8 cellular contexts compared by ENCODE assay signal in genomic region chr15:65133550-65134200, GRCh38. TPM values are rescaled to one million over a fixed set of nuclear protein-coding genes. Genes with fewer than 3 reads are reported as not detected.
DNase-seq lines count a peak whose midpoint lies in the region; ATAC-seq and TF ChIP-seq lines count a peak whose summit lies in the region.

A gene with protein sequence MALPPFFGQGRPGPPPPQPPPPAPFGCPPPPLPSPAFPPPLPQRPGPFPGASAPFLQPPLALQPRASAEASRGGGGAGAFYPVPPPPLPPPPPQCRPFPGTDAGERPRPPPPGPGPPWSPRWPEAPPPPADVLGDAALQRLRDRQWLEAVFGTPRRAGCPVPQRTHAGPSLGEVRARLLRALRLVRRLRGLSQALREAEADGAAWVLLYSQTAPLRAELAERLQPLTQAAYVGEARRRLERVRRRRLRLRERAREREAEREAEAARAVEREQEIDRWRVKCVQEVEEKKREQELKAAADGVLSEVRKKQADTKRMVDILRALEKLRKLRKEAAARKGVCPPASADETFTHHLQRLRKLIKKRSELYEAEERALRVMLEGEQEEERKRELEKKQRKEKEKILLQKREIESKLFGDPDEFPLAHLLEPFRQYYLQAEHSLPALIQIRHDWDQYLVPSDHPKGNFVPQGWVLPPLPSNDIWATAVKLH (minus strand): TSS chr15:65133808. CDS start chr15:65133781, 27 bp downstream.

- H3K27me3 ChIP-seq in BLaER1 = no peaks in the 10 kb centered on the region
- H3K27me3 ChIP-seq in liver (ENCODE audit: control insufficient read depth in 4 of 4, insufficient read depth in 4 of 4, low read length in 3 of 4) = no peaks in the 10 kb centered on the region

- ATAC-seq in GM19328 (IDR thresholded peaks at IDR 0.05; ENCODE audit: unreplicated experiment) (peak; percentile 68), HG03521 (IDR thresholded peaks at IDR 0.05; ENCODE audit: unreplicated experiment) (peak; percentile 74)

- peak within 1 kb of the TSS; percentile 86 for H3K9ac ChIP-seq in BLaER1
- H3K9ac ChIP-seq in liver (ENCODE audit: low read depth in 1 of 2, low read length in 2 of 2) = peak within 1 kb of the TSS; percentile 52 to 86

- H4K20me1 ChIP-seq in BLaER1 = peaks cover 45% of the 10 kb centered on the region

- 1% methylated on average over 45 of the region's 45 CpGs for WGBS in liver

- H3K4me3 ChIP-seq in BLaER1 = peak within 1 kb of the TSS; percentile 90
- peak within 1 kb of the TSS; percentile 81 to 94 (median 84) for H3K4me3 ChIP-seq in liver (ENCODE audit: low read depth in 1 of 3, low read length in 3 of 3)

- TF ChIP-seq CTCF in liver (IDR thresholded peaks at IDR 0.05; ENCODE audit: low read depth, low read length, missing input control) = no peak

- peak in 1 of 2 donors; percentile 18 for TF ChIP-seq RAD21 in liver (IDR thresholded peaks at IDR 0.05)

- H3K9me3 ChIP-seq in BLaER1 = peaks cover 33% of the 10 kb centered on the region
- H3K9me3 ChIP-seq in liver (ENCODE audit: control insufficient read depth in 4 of 4, low read length in 3 of 4) = no peaks in the 10 kb centered on the region

- H3K27ac ChIP-seq in BLaER1 (peak within 1 kb of the TSS; percentile 85), liver (ENCODE audit: low read depth in 1 of 2, low read length in 2 of 2) (peak within 1 kb of the TSS; percentile 69 to 76)

- peak within 1 kb of the TSS; percentile 97 for H3K4me2 ChIP-seq in BLaER1

- H3K36me3 ChIP-seq in BLaER1 (peaks cover 30% of the 10 kb centered on the region), liver (ENCODE audit: control insufficient read depth in 4 of 4, insufficient read depth in 3 of 4, low read depth in 1 of 4, low read length in 3 of 4) (peaks cover 4 to 11% (median 9%) of the 10 kb centered on the region in 4 donors)

- DNase-seq in NCI-H748 treated with DMSO at 0.1 percent for 48 hours (lab: John Stamatoyannopoulos, UW) (peak; percentile 76), dermis microvascular lymphatic vessel endothelial cell (ENCODE audit: low read depth in 2 of 2) (peak; percentile 81 to 94)
- DNase-seq in activated CD4-positive, alpha-beta T cell treated with anti-CD3 and anti-CD28 coated beads, Interleukin-2, amount 50 U/mL, for 4 hours = peak; percentile 76 to 78
- DNase-seq in stimulated activated CD4-positive, alpha-beta T cell treated with anti-CD3 and anti-CD28 coated beads, Interleukin-4, amount 100 ng/mL, for 24 hours = peak; percentile 84

- H3K4me1 ChIP-seq in BLaER1 (peaks cover 24% of the 10 kb centered on the region), liver (ENCODE audit: control insufficient read depth in 4 of 4, insufficient read depth in 4 of 4, low read length in 3 of 4) (peaks cover 3 to 19% (median 13%) of the 10 kb centered on the region in 4 donors)

TF ChIP-seq in liver, 16 proteins besides CTCF, POLR2A, EP300 and RAD21:
- TF ChIP-seq HNF4A (conservative IDR thresholded peaks at IDR 0.05) = peak; percentile 15 to 27
- peak; percentile 85 to 94 for TF ChIP-seq GABPA (IDR thresholded peaks at IDR 0.05 in 1 of 2, conservative IDR thresholded peaks at IDR 0.05 in 1 of 2)
- TF ChIP-seq, protein P1, sequence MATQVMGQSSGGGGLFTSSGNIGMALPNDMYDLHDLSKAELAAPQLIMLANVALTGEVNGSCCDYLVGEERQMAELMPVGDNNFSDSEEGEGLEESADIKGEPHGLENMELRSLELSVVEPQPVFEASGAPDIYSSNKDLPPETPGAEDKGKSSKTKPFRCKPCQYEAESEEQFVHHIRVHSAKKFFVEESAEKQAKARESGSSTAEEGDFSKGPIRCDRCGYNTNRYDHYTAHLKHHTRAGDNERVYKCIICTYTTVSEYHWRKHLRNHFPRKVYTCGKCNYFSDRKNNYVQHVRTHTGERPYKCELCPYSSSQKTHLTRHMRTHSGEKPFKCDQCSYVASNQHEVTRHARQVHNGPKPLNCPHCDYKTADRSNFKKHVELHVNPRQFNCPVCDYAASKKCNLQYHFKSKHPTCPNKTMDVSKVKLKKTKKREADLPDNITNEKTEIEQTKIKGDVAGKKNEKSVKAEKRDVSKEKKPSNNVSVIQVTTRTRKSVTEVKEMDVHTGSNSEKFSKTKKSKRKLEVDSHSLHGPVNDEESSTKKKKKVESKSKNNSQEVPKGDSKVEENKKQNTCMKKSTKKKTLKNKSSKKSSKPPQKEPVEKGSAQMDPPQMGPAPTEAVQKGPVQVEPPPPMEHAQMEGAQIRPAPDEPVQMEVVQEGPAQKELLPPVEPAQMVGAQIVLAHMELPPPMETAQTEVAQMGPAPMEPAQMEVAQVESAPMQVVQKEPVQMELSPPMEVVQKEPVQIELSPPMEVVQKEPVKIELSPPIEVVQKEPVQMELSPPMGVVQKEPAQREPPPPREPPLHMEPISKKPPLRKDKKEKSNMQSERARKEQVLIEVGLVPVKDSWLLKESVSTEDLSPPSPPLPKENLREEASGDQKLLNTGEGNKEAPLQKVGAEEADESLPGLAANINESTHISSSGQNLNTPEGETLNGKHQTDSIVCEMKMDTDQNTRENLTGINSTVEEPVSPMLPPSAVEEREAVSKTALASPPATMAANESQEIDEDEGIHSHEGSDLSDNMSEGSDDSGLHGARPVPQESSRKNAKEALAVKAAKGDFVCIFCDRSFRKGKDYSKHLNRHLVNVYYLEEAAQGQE (IDR thresholded peaks at IDR 0.05) = no peak
- peak; percentile 19 to 22 for TF ChIP-seq RXRA (IDR thresholded peaks at IDR 0.05)
- TF ChIP-seq YY1 (IDR thresholded peaks at IDR 0.05) = peak; percentile 44
- TF ChIP-seq EGR1 (IDR thresholded peaks at IDR 0.05; ENCODE audit: low read depth in 2 of 2) = no peak
- peak; percentile 26 for TF ChIP-seq SP1 (IDR thresholded peaks at IDR 0.05)

RNA-seq across cellular contexts. Expression of the gene that starts here (rescaled TPM):
- total RNA-seq in dermis microvascular lymphatic vessel endothelial cell = 9.9 and 13.0 TPM in 2 replicates
- total RNA-seq in liver = 1 to 10 TPM; 8.5 to 9.5 TPM
- polyA plus RNA-seq in liver = 1 to 10 TPM; 3.0 to 4.9 TPM

Comparison
In these comparisons a context has a peak if more than half of its experiments do, and no peak if none do; other contexts are left out.
1. Peak in every context shown above with its lines: DNase-seq, ATAC-seq, H3K4me3 ChIP-seq and H3K27ac ChIP-seq.